In the genomic region with DNA sequence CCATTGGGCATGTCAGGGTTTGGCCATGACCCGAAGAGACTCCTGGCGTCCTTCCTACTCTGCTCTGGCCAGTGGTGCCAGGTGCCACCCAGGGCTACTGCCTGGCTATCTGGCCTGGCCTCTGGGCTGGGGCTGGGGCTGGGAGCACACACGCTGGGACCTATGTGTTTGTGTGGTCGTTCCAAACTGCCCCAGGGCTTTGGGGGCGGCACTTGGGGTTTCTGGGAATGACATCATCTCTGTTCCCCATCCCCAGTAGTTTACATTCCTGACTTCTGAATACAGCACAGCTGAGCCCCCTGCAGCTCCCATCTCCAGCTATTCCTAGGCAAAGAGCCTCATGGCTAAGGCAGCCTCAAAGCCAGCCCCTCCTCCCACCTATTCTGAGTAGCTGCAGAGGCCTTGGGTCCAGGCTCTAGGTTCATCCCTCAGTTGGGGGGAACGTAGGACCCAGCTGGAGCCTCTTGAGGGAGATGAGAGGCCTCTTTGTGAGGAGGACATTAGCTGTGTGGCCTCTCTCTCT, we compare ENCODE assay signal across 10 cellular contexts. TPM values are rescaled to one million over a fixed set of nuclear protein-coding genes. Genes with fewer than 3 reads are reported as not detected.
A peak's percentile ranks its signal among the peaks of the same experiment; 100 is the strongest.
DNase-seq lines count a peak whose midpoint lies in the region; ATAC-seq, FAIRE-seq and TF ChIP-seq lines count a peak whose summit lies in the region.
"Had no signal": no experiment of that assay in that cellular context is flagged by ENCODE, and none has a peak within 500 bp of the region (broad histone marks: within the 10 kb centered on the region; RNA-seq: fewer than 3 reads in every experiment).

No MANE protein-coding gene starts in this region.

- peaks cover 12% of the 10 kb centered on the region; the same call in 2 of the 3 replicates for H3K4me1 ChIP-seq in A549
- H3K4me1 ChIP-seq in esophagus (ENCODE audit: control insufficient read depth in 2 of 2, insufficient read depth in 2 of 2, low read length in 1 of 2), result peaks cover 0 to 3% of the 10 kb centered on the region in 2 donors
- H3K4me1 ChIP-seq in mesodermal cell (ENCODE audit: control insufficient read depth, insufficient read depth, low read length, poor library complexity, severe bottlenecking), result peaks cover 20% of the 10 kb centered on the region

- no peak for TF ChIP-seq POLR2A in A549 (IDR thresholded peaks at IDR 0.05; ENCODE audit: low read length)

- H3K27ac ChIP-seq in A549 (peak overlapping the region in 1 of 2 experiments; percentile 18; a peak in 1 of 6 replicates), esophagus (ENCODE audit: low read depth in 2 of 2, low read length in 1 of 2) (peak overlapping the region; percentile 13 to 34), mesodermal cell (ENCODE audit: low read depth, low read length, severe bottlenecking) (peak overlapping the region; percentile 36)

- H3K27me3 ChIP-seq in esophagus (ENCODE audit: control insufficient read depth in 1 of 2, insufficient read depth in 2 of 2, low read length in 2 of 2), result no peaks in the 10 kb centered on the region

- H3K9me3 ChIP-seq in A549 (no peaks in the 10 kb centered on the region), esophagus (ENCODE audit: control insufficient read depth in 2 of 2, insufficient read depth in 1 of 2, low read depth in 1 of 2, low read length in 1 of 2) (no peaks in the 10 kb centered on the region), mesodermal cell (ENCODE audit: control insufficient read depth, low read length) (no peaks in the 10 kb centered on the region)

- TF ChIP-seq RAD21 in A549 (conservative IDR thresholded peaks at IDR 0.05 in 1 of 2, IDR thresholded peaks at IDR 0.05 in 1 of 2), result no peak

- DNase-seq in A549 (ENCODE audit: low read depth in 1 of 2, low spot score in 1 of 2) (no peak), LHCN-M2 (ENCODE audit: low read depth) (peak; percentile 95), NCI-H526 (lab: John Stamatoyannopoulos, UW) (no peak)
- DNase-seq in stimulated activated CD4-positive, alpha-beta T cell treated with anti-CD3 and anti-CD28 coated beads, Interleukin-12 subunit alpha, Interleukin-12 subunit beta, amount 100 ng/mL, for 4 hours, result no peak
- DNase-seq: CD4-positive, CD25-positive, alpha-beta regulatory T cell had no signal

- no peak for TF ChIP-seq CTCF in A549 (IDR thresholded peaks at IDR 0.05)

- ATAC-seq in A549, result peak; percentile 27 to 39; a peak in 3 of 6 replicates
- ATAC-seq in HG02623 (IDR thresholded peaks at IDR 0.05; ENCODE audit: unreplicated experiment), result no peak
- ATAC-seq in HG03135 (IDR thresholded peaks at IDR 0.05; ENCODE audit: unreplicated experiment), result no peak

- peaks cover 10 to 25% of the 10 kb centered on the region in 2 donors for H3K36me3 ChIP-seq in esophagus (ENCODE audit: control insufficient read depth in 2 of 2, insufficient read depth in 2 of 2, low read length in 1 of 2)
- peaks cover 49% of the 10 kb centered on the region for H3K36me3 ChIP-seq in mesodermal cell (ENCODE audit: control insufficient read depth, insufficient read depth, low read length)

- TF ChIP-seq EP300 in A549 (IDR thresholded peaks at IDR 0.05), result no peak

- H3K4me3 ChIP-seq in A549 (no peak overlapping the region), esophagus (ENCODE audit: low read depth in 1 of 2, low read length in 2 of 2) (no peak overlapping the region), mesodermal cell (ENCODE audit: extremely low read depth, insufficient read depth, low read length, poor library complexity, severe bottlenecking) (no peak overlapping the region)

- CTCF ChIA-PET in A549 (lab: Yijun Ruan, JAX), result interaction anchor here (0.6 to 1.3 kb wide), 4 partner anchors 9 to 135 kb away, joined by 3 to 4 read pairs (median 3); no protein-coding TSS in a partner anchor

- WGBS in A549 (ENCODE audit: missing lambda C conversion rate), result 61% methylated on average over 6 of the region's 6 CpGs
- WGBS in esophagus, 2 donors, result 51 to 72% methylated on average over 5 to 6 of the region's 6 CpGs
- 74 to 82% methylated on average over 4 of the region's 6 CpGs for WGBS in mesodermal cell (ENCODE audit: insufficient coverage in 2 of 2), 2 experiments

- POLR2A ChIA-PET in A549 (lab: Yijun Ruan, JAX), result no interaction called here

- no peak overlapping the region for H3K4me2 ChIP-seq in A549

- FAIRE-seq in A549 (lab: Jason Lieb, UNC), result no peak
- FAIRE-seq: bronchial epithelial cell had no signal

TF ChIP-seq in A549, 52 proteins besides CTCF, POLR2A, EP300 and RAD21 (continues in another document):
- TF ChIP-seq BHLHE40 (IDR thresholded peaks at IDR 0.05; ENCODE audit: low read depth, low read length) (no peak), CHD4 (IDR thresholded peaks at IDR 0.05; ENCODE audit: borderline replicate concordance) (no peak), CHD2 (IDR thresholded peaks at IDR 0.05; ENCODE audit: low read length, partially characterized antibody) (no peak), HOXB5 (CRISPR knock-in tag; IDR thresholded peaks at IDR 0.05) (no peak), SREBF2 (IDR thresholded peaks at IDR 0.05) (no peak), ZSCAN20 (CRISPR knock-in tag; IDR thresholded peaks at IDR 0.05) (no peak), KDM5A (IDR thresholded peaks at IDR 0.05) (no peak)
- TF ChIP-seq, protein P1, sequence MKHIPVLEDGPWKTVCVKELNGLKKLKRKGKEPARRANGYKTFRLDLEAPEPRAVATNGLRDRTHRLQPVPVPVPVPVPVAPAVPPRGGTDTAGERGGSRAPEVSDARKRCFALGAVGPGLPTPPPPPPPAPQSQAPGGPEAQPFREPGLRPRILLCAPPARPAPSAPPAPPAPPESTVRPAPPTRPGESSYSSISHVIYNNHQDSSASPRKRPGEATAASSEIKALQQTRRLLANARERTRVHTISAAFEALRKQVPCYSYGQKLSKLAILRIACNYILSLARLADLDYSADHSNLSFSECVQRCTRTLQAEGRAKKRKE (CRISPR knock-in tag; IDR thresholded peaks at IDR 0.05; ENCODE audit: low read depth), result no peak
- TF ChIP-seq, protein P2, sequence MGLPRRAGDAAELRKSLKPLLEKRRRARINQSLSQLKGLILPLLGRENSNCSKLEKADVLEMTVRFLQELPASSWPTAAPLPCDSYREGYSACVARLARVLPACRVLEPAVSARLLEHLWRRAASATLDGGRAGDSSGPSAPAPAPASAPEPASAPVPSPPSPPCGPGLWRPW (IDR thresholded peaks at IDR 0.05), result no peak
- TF ChIP-seq, protein P3, sequence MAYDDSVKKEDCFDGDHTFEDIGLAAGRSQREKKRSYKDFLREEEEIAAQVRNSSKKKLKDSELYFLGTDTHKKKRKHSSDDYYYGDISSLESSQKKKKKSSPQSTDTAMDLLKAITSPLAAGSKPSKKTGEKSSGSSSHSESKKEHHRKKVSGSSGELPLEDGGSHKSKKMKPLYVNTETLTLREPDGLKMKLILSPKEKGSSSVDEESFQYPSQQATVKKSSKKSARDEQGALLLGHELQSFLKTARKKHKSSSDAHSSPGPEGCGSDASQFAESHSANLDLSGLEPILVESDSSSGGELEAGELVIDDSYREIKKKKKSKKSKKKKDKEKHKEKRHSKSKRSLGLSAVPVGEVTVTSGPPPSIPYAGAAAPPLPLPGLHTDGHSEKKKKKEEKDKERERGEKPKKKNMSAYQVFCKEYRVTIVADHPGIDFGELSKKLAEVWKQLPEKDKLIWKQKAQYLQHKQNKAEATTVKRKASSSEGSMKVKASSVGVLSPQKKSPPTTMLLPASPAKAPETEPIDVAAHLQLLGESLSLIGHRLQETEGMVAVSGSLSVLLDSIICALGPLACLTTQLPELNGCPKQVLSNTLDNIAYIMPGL (CRISPR knock-in tag; IDR thresholded peaks at IDR 0.05; ENCODE audit: borderline replicate concordance), result no peak

RNA-seq across cellular contexts. Expression of a gene that starts 24.3 kb away (rescaled TPM):
- polyA plus RNA-seq in A549 (2011; rRNA removed), result 2.8 and 2.9 TPM in 2 replicates
- 3.2 and 4.1 TPM in 2 replicates for polyA plus RNA-seq in A549 (2012; cell fraction: cytosol; rRNA removed)
- polyA plus RNA-seq in A549 (2012; cell fraction: nucleus; rRNA removed), result 14.3 and 16.2 TPM in 2 replicates
- polyA plus RNA-seq in A549 (2017; fragmentation: RNase III; extraction: RNeasy Plus Mini Kit Qiagen cat#74134 plus additional on column Dnase treatment), result 3.7 to 3.9 TPM (median 3.8 TPM) in 3 replicates
- 3.8 and 4.9 TPM in 2 replicates for polyA minus RNA-seq in A549 (2011; rRNA and poly(A)+ RNA removed)
- total RNA-seq in LHCN-M2 (2014; rRNA removed), result 26.7 and 33.8 TPM in 2 replicates
- 33.0 TPM for polyA plus RNA-seq in LHCN-M2 (2012)
- polyA plus RNA-seq in esophagus, result 1 to 10 TPM; 4.8 to 6.6 TPM
- 15.9 TPM for polyA plus RNA-seq in mesodermal cell (2013, experiment 1 of 2)
- 12.8 TPM for polyA plus RNA-seq in mesodermal cell (2013, experiment 2 of 2)

RNA-seq across cellular contexts. Expression of a gene that starts 40.6 kb away (rescaled TPM):
- polyA plus RNA-seq in A549 (2011; rRNA removed) (8.5 and 11.1 TPM in 2 replicates), A549 (2017; fragmentation: RNase III; extraction: RNeasy Plus Mini Kit Qiagen cat#74134 plus additional on column Dnase treatment) (24.9 to 25.4 TPM (median 25.3 TPM) in 3 replicates), esophagus (1 to 10 TPM; 5.0 to 9.2 TPM)
- 27.5 and 29.2 TPM in 2 replicates for polyA plus RNA-seq in A549 (2012; cell fraction: cytosol; rRNA removed)
- 210 and 257 TPM in 2 replicates for polyA plus RNA-seq in A549 (2012; cell fraction: nucleus; rRNA removed)
- polyA minus RNA-seq in A549 (2011; rRNA and poly(A)+ RNA removed), result 7.9 and 8.3 TPM in 2 replicates
- total RNA-seq in LHCN-M2 (2014; rRNA removed), result 26.4 and 43.9 TPM in 2 replicates
- polyA plus RNA-seq in LHCN-M2 (2012), result 6.8 TPM
- 16.5 TPM for polyA plus RNA-seq in mesodermal cell (2013, experiment 1 of 2)
- 17.4 TPM for polyA plus RNA-seq in mesodermal cell (2013, experiment 2 of 2)

RNA-seq across cellular contexts. Expression of a gene that starts 45.6 kb away (rescaled TPM):
- polyA plus RNA-seq in A549 (2011; rRNA removed), result 2.7 and 3.3 TPM in 2 replicates
- polyA plus RNA-seq in A549 (2012; cell fraction: cytosol; rRNA removed), result 3.8 and 5.4 TPM in 2 replicates
- 9.0 and 11.5 TPM in 2 replicates for polyA plus RNA-seq in A549 (2012; cell fraction: nucleus; rRNA removed)
- polyA plus RNA-seq in A549 (2017; fragmentation: RNase III; extraction: RNeasy Plus Mini Kit Qiagen cat#74134 plus additional on column Dnase treatment), result 2.4 to 2.8 TPM (median 2.7 TPM) in 3 replicates
- polyA minus RNA-seq in A549 (2011; rRNA and poly(A)+ RNA removed), result 5.3 and 6.3 TPM in 2 replicates
- 1.9 and 2.8 TPM in 2 replicates for total RNA-seq in LHCN-M2 (2014; rRNA removed)
- 2.5 TPM for polyA plus RNA-seq in LHCN-M2 (2012)
- polyA plus RNA-seq in esophagus, result 1 to 10 TPM; 1.4 to 1.9 TPM
- polyA plus RNA-seq in mesodermal cell (2013, experiment 1 of 2), result 4.1 TPM
- 3.3 TPM for polyA plus RNA-seq in mesodermal cell (2013, experiment 2 of 2)

Comparison
In these comparisons a context has a peak if more than half of its experiments do, and no peak if none do; other contexts are left out.
1. ATAC-seq: peak in A549 (2 of 2); none in HG02623 (single experiment) and HG03135 (single experiment).